In the genomic region with DNA sequence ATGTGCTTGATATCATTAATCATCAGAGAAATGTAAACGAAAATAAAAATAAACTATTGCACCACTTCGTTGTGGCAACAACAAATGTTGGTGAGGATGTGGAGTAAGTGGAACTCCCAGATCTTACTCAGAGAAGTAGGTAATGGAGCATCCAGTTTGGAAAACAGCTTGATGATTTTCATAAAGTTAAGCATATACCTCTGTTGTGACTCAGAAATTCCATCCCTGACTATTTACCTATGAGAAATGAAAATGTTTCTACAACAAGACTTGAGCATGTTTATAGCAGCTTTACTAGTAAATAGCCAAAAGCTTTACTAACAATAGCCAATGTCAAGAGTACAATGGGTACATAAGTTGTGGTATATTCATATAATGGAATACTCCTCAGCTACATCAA, we compare ENCODE assay signal across 28 cellular contexts.
"Had no signal": no experiment of that assay in that cellular context is flagged by ENCODE, and none has a peak within 500 bp of the region (broad histone marks: within the 10 kb centered on the region; RNA-seq: fewer than 3 reads in every experiment).

No MANE protein-coding gene starts in this region.

- H3K9me3 ChIP-seq: stomach, suprapubic skin, testis, thoracic aorta, thyroid gland, tibial artery, tibial nerve, transverse colon, upper lobe of left lung, upper lobe of right lung, uterus, vagina had no signal

- H3K27ac Mint-ChIP-seq: stimulated activated effector memory CD8-positive, alpha-beta T cell treated with anti-CD3 and anti-CD28 coated beads, Interleukin-12 subunit alpha, Interleukin-12 subunit beta, amount 100 ng/mL, for 72 hours; stimulated activated memory B cell treated with anti-CD40 and anti-IgM and Interleukin-4, amounts not matched to agents 10 μg/mL and 1 μg/mL and 100 μg/mL, for 72 hours; stimulated activated naive B cell treated with anti-CD40 and anti-IgM and Interleukin-4, amounts not matched to agents 10 μg/mL and 1 μg/mL and 100 μg/mL, for 72 hours; stimulated activated naive CD8-positive, alpha-beta T cell treated with anti-CD3 and anti-CD28 coated beads, Interleukin-15, amount 100 ng/mL, for 72 hours; stimulated activated naive CD8-positive, alpha-beta T cell treated with anti-CD3 and anti-CD28 coated beads, Interleukin-15, Interleukin-2, amounts not matched to agents 100 ng/mL and 50 ng/mL, for 24 hours; type B pancreatic cell had no signal

- FAIRE-seq: urothelium cell line had no signal

- H3K4me1 Mint-ChIP-seq: stimulated activated effector memory CD8-positive, alpha-beta T cell treated with anti-CD3 and anti-CD28 coated beads, Interleukin-12 subunit alpha, Interleukin-12 subunit beta, amount 100 ng/mL, for 72 hours; stimulated activated memory B cell treated with anti-CD40 and anti-IgM and Interleukin-4, amounts not matched to agents 10 μg/mL and 1 μg/mL and 100 μg/mL, for 72 hours; stimulated activated naive B cell treated with anti-CD40 and anti-IgM and Interleukin-4, amounts not matched to agents 10 μg/mL and 1 μg/mL and 100 μg/mL, for 72 hours; stimulated activated naive CD8-positive, alpha-beta T cell treated with anti-CD3 and anti-CD28 coated beads, Interleukin-15, amount 100 ng/mL, for 72 hours had no signal

- H3K4me3 ChIP-seq: stomach, suprapubic skin, testis, thoracic aorta, thyroid gland, tibial artery, tibial nerve, transverse colon, upper lobe of left lung, upper lobe of right lung, uterus, vagina had no signal

- H3K27me3 ChIP-seq: stomach, suprapubic skin, testis, thyroid gland, tibial artery, tibial nerve, transverse colon, upper lobe of left lung, upper lobe of right lung, uterus, vagina had no signal

- H3K27ac ChIP-seq: stomach, suprapubic skin, testis, thoracic aorta, thyroid gland, tibial artery, tibial nerve, transverse colon, upper lobe of left lung, upper lobe of right lung, uterus, vagina had no signal

- H3K4me3 Mint-ChIP-seq: stimulated activated effector memory CD8-positive, alpha-beta T cell treated with anti-CD3 and anti-CD28 coated beads, Interleukin-12 subunit alpha, Interleukin-12 subunit beta, amount 100 ng/mL, for 72 hours; stimulated activated memory B cell treated with anti-CD40 and anti-IgM and Interleukin-4, amounts not matched to agents 10 μg/mL and 1 μg/mL and 100 μg/mL, for 72 hours; stimulated activated naive B cell treated with anti-CD40 and anti-IgM and Interleukin-4, amounts not matched to agents 10 μg/mL and 1 μg/mL and 100 μg/mL, for 72 hours; stimulated activated naive CD8-positive, alpha-beta T cell treated with anti-CD3 and anti-CD28 coated beads, Interleukin-15, amount 100 ng/mL, for 72 hours; stimulated activated naive CD8-positive, alpha-beta T cell treated with anti-CD3 and anti-CD28 coated beads, Interleukin-15, Interleukin-2, amounts not matched to agents 100 ng/mL and 50 ng/mL, for 24 hours; type B pancreatic cell had no signal

- H3K36me3 Mint-ChIP-seq: stimulated activated effector memory CD8-positive, alpha-beta T cell treated with anti-CD3 and anti-CD28 coated beads, Interleukin-12 subunit alpha, Interleukin-12 subunit beta, amount 100 ng/mL, for 72 hours; stimulated activated memory B cell treated with anti-CD40 and anti-IgM and Interleukin-4, amounts not matched to agents 10 μg/mL and 1 μg/mL and 100 μg/mL, for 72 hours; stimulated activated naive B cell treated with anti-CD40 and anti-IgM and Interleukin-4, amounts not matched to agents 10 μg/mL and 1 μg/mL and 100 μg/mL, for 72 hours; type B pancreatic cell had no signal

- H3K36me3 ChIP-seq: stomach, suprapubic skin, thoracic aorta, thyroid gland, tibial artery, tibial nerve, transverse colon, upper lobe of left lung, upper lobe of right lung, uterus, vagina had no signal

- H3K9me3 Mint-ChIP-seq: stimulated activated effector memory CD8-positive, alpha-beta T cell treated with anti-CD3 and anti-CD28 coated beads, Interleukin-12 subunit alpha, Interleukin-12 subunit beta, amount 100 ng/mL, for 72 hours; stimulated activated memory B cell treated with anti-CD40 and anti-IgM and Interleukin-4, amounts not matched to agents 10 μg/mL and 1 μg/mL and 100 μg/mL, for 72 hours; stimulated activated naive B cell treated with anti-CD40 and anti-IgM and Interleukin-4, amounts not matched to agents 10 μg/mL and 1 μg/mL and 100 μg/mL, for 72 hours; stimulated activated naive CD8-positive, alpha-beta T cell treated with anti-CD3 and anti-CD28 coated beads, Interleukin-15, amount 100 ng/mL, for 72 hours; stimulated activated naive CD8-positive, alpha-beta T cell treated with anti-CD3 and anti-CD28 coated beads, Interleukin-15, Interleukin-2, amounts not matched to agents 100 ng/mL and 50 ng/mL, for 24 hours; type B pancreatic cell had no signal

- ATAC-seq: stimulated activated effector memory CD8-positive, alpha-beta T cell treated with anti-CD3 and anti-CD28 coated beads, Interleukin-12 subunit alpha, Interleukin-12 subunit beta, amount 100 ng/mL, for 72 hours; stimulated activated memory B cell treated with anti-CD40 and anti-IgM and Interleukin-4, amounts not matched to agents 10 μg/mL and 1 μg/mL and 100 μg/mL, for 72 hours; stimulated activated naive B cell treated with anti-CD40 and anti-IgM and Interleukin-4, amounts not matched to agents 10 μg/mL and 1 μg/mL and 100 μg/mL, for 72 hours; stimulated activated naive CD8-positive, alpha-beta T cell treated with anti-CD3 and anti-CD28 coated beads, Interleukin-15, amount 100 ng/mL, for 72 hours; stimulated activated naive CD8-positive, alpha-beta T cell treated with anti-CD3 and anti-CD28 coated beads, Interleukin-15, Interleukin-2, amounts not matched to agents 100 U/mL and 50 U/mL, for 24 hours; upper lobe of right lung had no signal

- H3K4me1 ChIP-seq: stomach, suprapubic skin, testis, tibial nerve, transverse colon, upper lobe of left lung, upper lobe of right lung, uterus, vagina had no signal

- H3K27me3 Mint-ChIP-seq: stimulated activated memory B cell treated with anti-CD40 and anti-IgM and Interleukin-4, amounts not matched to agents 10 μg/mL and 1 μg/mL and 100 μg/mL, for 72 hours; stimulated activated naive B cell treated with anti-CD40 and anti-IgM and Interleukin-4, amounts not matched to agents 10 μg/mL and 1 μg/mL and 100 μg/mL, for 72 hours; stimulated activated naive CD8-positive, alpha-beta T cell treated with anti-CD3 and anti-CD28 coated beads, Interleukin-15, amount 100 ng/mL, for 72 hours; stimulated activated naive CD8-positive, alpha-beta T cell treated with anti-CD3 and anti-CD28 coated beads, Interleukin-15, Interleukin-2, amounts not matched to agents 100 ng/mL and 50 ng/mL, for 24 hours; type B pancreatic cell had no signal

- DNase-seq: stimulated activated CD4-positive, alpha-beta T cell treated with anti-CD3 and anti-CD28 coated beads, Interleukin-2, amount 100 ng/mL, for 48 hours; stimulated activated CD4-positive, alpha-beta T cell treated with anti-CD3 and anti-CD28 coated beads, Interleukin-4, amount 100 ng/mL, for 1 hour; stimulated activated CD4-positive, alpha-beta T cell treated with anti-CD3 and anti-CD28 coated beads, Interleukin-4, amount 100 ng/mL, for 24 hours; stimulated activated CD4-positive, alpha-beta T cell treated with anti-CD3 and anti-CD28 coated beads, Interleukin-4, amount 100 ng/mL, for 4 hours; stimulated activated CD8-positive, alpha-beta memory T cell treated with anti-CD3 and anti-CD28 coated beads, Interleukin-4, amount 100 ng/mL, for 48 hours; stimulated activated naive B cell treated with anti-CD40 and anti-IgM and Interleukin-4, amounts not matched to agents 10 μg/mL and 1 μg/mL and 100 μg/mL, for 72 hours; stimulated activated naive CD4-positive, alpha-beta T cell; stimulated activated naive CD4-positive, alpha-beta T cell treated with Interleukin-2 at 50 U/mL for 16 hours; stimulated activated naive CD8-positive, alpha-beta T cell treated with anti-CD3 and anti-CD28 coated beads, Interleukin-15, amount 100 ng/mL, for 72 hours; stimulated activated naive CD8-positive, alpha-beta T cell treated with anti-CD3 and anti-CD28 coated beads, Interleukin-15, Interleukin-2, amounts not matched to agents 100 U/mL and 50 U/mL, for 24 hours; stomach; substantia nigra; testis; thyroid gland; tibial artery; transverse colon; upper lobe of left lung; upper lobe of right lung; uterus had no signal
